ENCODE assay signal across 2 cellular contexts in the genomic region with DNA sequence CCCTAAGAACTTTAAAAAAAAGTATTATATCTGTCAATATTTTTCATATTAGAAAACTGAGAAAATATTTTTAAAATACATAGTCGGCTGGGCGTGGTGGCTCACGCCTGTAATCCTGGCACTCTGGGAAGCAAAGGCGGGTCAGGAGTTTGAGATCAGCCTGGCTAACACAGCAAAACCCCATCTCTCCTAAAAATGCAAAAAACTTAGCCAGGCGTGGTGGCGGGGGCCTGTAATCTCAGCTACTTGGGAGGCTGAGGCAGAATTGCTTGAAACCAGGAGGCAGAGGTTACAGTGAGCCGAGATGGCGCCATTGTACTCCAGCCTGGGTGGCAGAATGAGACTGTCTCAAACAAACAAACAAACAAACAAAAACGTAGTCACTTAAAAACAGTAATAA.
TF ChIP-seq lines count a peak whose summit lies in the region.

No MANE protein-coding gene starts in this region.

TF ChIP-seq in HepG2, 621 proteins besides CTCF, POLR2A, EP300 and RAD21:
- TF ChIP-seq ZSCAN21 (CRISPR knock-in tag; IDR thresholded peaks at IDR 0.05; ENCODE audit: borderline replicate concordance) (no peak), ZNF235 (CRISPR knock-in tag; IDR thresholded peaks at IDR 0.05; ENCODE audit: borderline replicate concordance) (no peak), MLLT10 (CRISPR knock-in tag; IDR thresholded peaks at IDR 0.05) (no peak), ZC3H13 (CRISPR knock-in tag; IDR thresholded peaks at IDR 0.05) (no peak), MAF1 (CRISPR knock-in tag; IDR thresholded peaks at IDR 0.05; ENCODE audit: borderline replicate concordance) (no peak), ZNF460 (CRISPR knock-in tag; IDR thresholded peaks at IDR 0.05; ENCODE audit: borderline replicate concordance) (peak; percentile 73), KDM5A (IDR thresholded peaks at IDR 0.05; ENCODE audit: borderline replicate concordance, low read length) (no peak), NCOR1 (IDR thresholded peaks at IDR 0.05; ENCODE audit: borderline replicate concordance, low read length) (0 out of 2 replicates have a peak, but pooled peaks have one; percentile 13), RNF2 (conservative IDR thresholded peaks at IDR 0.05; ENCODE audit: low read depth) (no peak), ZSCAN22 (CRISPR knock-in tag; IDR thresholded peaks at IDR 0.05) (no peak), ZNF432 (CRISPR knock-in tag; IDR thresholded peaks at IDR 0.05; ENCODE audit: borderline replicate concordance) (no peak)

TF ChIP-seq in GM23338, 12 proteins besides CTCF, POLR2A, EP300 and RAD21:
- no peak for TF ChIP-seq POLR2AphosphoS5 (IDR thresholded peaks at IDR 0.05; ENCODE audit: low read depth)
- TF ChIP-seq EZH2 (IDR thresholded peaks at IDR 0.05; ENCODE audit: low read depth, unreplicated experiment): no peak
- TF ChIP-seq, protein P1, sequence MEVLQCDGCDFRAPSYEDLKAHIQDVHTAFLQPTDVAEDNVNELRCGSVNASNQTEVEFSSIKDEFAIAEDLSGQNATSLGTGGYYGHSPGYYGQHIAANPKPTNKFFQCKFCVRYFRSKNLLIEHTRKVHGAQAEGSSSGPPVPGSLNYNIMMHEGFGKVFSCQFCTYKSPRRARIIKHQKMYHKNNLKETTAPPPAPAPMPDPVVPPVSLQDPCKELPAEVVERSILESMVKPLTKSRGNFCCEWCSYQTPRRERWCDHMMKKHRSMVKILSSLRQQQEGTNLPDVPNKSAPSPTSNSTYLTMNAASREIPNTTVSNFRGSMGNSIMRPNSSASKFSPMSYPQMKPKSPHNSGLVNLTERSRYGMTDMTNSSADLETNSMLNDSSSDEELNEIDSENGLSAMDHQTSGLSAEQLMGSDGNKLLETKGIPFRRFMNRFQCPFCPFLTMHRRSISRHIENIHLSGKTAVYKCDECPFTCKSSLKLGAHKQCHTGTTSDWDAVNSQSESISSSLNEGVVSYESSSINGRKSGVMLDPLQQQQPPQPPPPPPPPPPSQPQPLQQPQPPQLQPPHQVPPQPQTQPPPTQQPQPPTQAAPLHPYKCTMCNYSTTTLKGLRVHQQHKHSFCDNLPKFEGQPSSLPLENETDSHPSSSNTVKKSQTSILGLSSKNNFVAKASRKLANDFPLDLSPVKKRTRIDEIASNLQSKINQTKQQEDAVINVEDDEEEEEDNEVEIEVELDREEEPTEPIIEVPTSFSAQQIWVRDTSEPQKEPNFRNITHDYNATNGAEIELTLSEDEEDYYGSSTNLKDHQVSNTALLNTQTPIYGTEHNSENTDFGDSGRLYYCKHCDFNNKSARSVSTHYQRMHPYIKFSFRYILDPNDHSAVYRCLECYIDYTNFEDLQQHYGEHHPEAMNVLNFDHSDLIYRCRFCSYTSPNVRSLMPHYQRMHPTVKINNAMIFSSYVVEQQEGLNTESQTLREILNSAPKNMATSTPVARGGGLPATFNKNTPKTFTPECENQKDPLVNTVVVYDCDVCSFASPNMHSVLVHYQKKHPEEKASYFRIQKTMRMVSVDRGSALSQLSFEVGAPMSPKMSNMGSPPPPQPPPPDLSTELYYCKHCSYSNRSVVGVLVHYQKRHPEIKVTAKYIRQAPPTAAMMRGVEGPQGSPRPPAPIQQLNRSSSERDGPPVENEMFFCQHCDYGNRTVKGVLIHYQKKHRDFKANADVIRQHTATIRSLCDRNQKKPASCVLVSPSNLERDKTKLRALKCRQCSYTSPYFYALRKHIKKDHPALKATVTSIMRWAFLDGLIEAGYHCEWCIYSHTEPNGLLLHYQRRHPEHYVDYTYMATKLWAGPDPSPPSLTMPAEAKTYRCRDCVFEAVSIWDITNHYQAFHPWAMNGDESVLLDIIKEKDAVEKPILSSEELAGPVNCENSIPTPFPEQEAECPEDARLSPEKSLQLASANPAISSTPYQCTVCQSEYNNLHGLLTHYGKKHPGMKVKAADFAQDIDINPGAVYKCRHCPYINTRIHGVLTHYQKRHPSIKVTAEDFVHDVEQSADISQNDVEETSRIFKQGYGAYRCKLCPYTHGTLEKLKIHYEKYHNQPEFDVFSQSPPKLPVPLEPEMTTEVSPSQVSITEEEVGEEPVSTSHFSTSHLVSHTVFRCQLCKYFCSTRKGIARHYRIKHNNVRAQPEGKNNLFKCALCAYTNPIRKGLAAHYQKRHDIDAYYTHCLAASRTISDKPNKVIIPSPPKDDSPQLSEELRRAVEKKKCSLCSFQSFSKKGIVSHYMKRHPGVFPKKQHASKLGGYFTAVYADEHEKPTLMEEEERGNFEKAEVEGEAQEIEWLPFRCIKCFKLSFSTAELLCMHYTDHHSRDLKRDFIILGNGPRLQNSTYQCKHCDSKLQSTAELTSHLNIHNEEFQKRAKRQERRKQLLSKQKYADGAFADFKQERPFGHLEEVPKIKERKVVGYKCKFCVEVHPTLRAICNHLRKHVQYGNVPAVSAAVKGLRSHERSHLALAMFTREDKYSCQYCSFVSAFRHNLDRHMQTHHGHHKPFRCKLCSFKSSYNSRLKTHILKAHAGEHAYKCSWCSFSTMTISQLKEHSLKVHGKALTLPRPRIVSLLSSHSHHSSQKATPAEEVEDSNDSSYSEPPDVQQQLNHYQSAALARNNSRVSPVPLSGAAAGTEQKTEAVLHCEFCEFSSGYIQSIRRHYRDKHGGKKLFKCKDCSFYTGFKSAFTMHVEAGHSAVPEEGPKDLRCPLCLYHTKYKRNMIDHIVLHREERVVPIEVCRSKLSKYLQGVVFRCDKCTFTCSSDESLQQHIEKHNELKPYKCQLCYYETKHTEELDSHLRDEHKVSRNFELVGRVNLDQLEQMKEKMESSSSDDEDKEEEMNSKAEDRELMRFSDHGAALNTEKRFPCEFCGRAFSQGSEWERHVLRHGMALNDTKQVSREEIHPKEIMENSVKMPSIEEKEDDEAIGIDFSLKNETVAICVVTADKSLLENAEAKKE (CRISPR knock-in tag; IDR thresholded peaks at IDR 0.05): no peak
- no peak for TF ChIP-seq JUNB (IDR thresholded peaks at IDR 0.05; ENCODE audit: unreplicated experiment)
- no peak for TF ChIP-seq EZH2phosphoT487 (IDR thresholded peaks at IDR 0.05; ENCODE audit: unreplicated experiment)
- TF ChIP-seq NANOG (IDR thresholded peaks at IDR 0.05; ENCODE audit: borderline replicate concordance): no peak
- no peak for TF ChIP-seq CREB1 (CRISPR knock-in tag; IDR thresholded peaks at IDR 0.05; ENCODE audit: low read depth)
- no peak for TF ChIP-seq ZNF114 (CRISPR knock-in tag; IDR thresholded peaks at IDR 0.05)
- TF ChIP-seq STAT1 (IDR thresholded peaks at IDR 0.05; ENCODE audit: unreplicated experiment): no peak
- TF ChIP-seq, protein P2, sequence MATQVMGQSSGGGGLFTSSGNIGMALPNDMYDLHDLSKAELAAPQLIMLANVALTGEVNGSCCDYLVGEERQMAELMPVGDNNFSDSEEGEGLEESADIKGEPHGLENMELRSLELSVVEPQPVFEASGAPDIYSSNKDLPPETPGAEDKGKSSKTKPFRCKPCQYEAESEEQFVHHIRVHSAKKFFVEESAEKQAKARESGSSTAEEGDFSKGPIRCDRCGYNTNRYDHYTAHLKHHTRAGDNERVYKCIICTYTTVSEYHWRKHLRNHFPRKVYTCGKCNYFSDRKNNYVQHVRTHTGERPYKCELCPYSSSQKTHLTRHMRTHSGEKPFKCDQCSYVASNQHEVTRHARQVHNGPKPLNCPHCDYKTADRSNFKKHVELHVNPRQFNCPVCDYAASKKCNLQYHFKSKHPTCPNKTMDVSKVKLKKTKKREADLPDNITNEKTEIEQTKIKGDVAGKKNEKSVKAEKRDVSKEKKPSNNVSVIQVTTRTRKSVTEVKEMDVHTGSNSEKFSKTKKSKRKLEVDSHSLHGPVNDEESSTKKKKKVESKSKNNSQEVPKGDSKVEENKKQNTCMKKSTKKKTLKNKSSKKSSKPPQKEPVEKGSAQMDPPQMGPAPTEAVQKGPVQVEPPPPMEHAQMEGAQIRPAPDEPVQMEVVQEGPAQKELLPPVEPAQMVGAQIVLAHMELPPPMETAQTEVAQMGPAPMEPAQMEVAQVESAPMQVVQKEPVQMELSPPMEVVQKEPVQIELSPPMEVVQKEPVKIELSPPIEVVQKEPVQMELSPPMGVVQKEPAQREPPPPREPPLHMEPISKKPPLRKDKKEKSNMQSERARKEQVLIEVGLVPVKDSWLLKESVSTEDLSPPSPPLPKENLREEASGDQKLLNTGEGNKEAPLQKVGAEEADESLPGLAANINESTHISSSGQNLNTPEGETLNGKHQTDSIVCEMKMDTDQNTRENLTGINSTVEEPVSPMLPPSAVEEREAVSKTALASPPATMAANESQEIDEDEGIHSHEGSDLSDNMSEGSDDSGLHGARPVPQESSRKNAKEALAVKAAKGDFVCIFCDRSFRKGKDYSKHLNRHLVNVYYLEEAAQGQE (IDR thresholded peaks at IDR 0.05; ENCODE audit: unreplicated experiment): no peak
- no peak for TF ChIP-seq ZNF331 (CRISPR knock-in tag; IDR thresholded peaks at IDR 0.05; ENCODE audit: low read depth)
- TF ChIP-seq, protein P3, sequence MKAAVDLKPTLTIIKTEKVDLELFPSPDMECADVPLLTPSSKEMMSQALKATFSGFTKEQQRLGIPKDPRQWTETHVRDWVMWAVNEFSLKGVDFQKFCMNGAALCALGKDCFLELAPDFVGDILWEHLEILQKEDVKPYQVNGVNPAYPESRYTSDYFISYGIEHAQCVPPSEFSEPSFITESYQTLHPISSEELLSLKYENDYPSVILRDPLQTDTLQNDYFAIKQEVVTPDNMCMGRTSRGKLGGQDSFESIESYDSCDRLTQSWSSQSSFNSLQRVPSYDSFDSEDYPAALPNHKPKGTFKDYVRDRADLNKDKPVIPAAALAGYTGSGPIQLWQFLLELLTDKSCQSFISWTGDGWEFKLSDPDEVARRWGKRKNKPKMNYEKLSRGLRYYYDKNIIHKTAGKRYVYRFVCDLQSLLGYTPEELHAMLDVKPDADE (IDR thresholded peaks at IDR 0.05): no peak
